Comparison of ENCODE assay signal across 2 cellular contexts in genomic region chr10:60718891-60719290, GRCh38.
TF ChIP-seq lines count a peak whose summit lies in the region.

No MANE protein-coding gene starts in this region.

TF ChIP-seq in HepG2, 621 proteins besides CTCF, POLR2A, EP300 and RAD21:
- TF ChIP-seq CEBPB (IDR thresholded peaks at IDR 0.05; ENCODE audit: borderline replicate concordance, low read depth, low read length) (peak; percentile 38; the same call in 1 of the 2 replicates), CC2D1A (CRISPR knock-in tag; IDR thresholded peaks at IDR 0.05) (no peak)

TF ChIP-seq in K562, 482 proteins besides CTCF, POLR2A, EP300 and RAD21:
- TF ChIP-seq CEBPG (CRISPR knock-in tag; IDR thresholded peaks at IDR 0.05) (no peak), CEBPG (tag; conservative IDR thresholded peaks at IDR 0.05 in 1 of 2, IDR thresholded peaks at IDR 0.05 in 1 of 2) (peak; percentile 58 to 81), CEBPB (tag; IDR thresholded peaks at IDR 0.05) (peak; percentile 66), FOS (IDR thresholded peaks at IDR 0.05; ENCODE audit: extremely low read depth, insufficient read length) (no peak), ZNF695 (CRISPR knock-in tag; IDR thresholded peaks at IDR 0.05) (no peak)
